16 cellular contexts compared by ENCODE assay signal in the genomic region with DNA sequence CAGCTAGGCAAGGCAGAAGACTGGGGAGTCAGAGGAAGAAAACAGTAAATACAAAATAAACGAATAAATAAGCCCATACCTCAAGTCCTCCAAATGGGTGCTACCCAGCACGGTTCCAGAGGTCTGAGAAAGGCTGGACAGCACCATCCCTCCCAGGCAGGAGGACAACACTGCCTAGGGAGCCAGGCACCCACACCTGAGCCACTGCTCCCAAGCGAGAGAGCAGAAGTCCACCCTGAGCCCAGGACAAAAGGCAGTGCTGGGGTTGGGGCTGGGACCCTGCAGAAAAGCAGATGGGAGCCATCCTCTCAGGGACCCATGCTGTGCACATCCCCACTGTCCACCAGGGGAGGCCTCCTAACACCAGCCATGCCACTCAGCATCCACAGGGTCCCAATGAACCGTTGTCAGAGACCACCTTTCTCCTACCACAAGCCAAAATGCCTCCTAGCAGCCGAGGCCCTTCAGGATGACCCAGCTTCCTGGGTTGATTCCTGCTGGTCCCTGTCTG. TPM values are rescaled to one million over a fixed set of nuclear protein-coding genes. Genes with fewer than 3 reads are reported as not detected.
DNase-seq lines count a peak whose midpoint lies in the region; ATAC-seq, FAIRE-seq and TF ChIP-seq lines count a peak whose summit lies in the region.
"Had no signal": no experiment of that assay in that cellular context is flagged by ENCODE, and none has a peak within 500 bp of the region (broad histone marks: within the 10 kb centered on the region; RNA-seq: fewer than 3 reads in every experiment).

No MANE protein-coding gene starts in this region.

- H3K27me3 ChIP-seq in astrocyte (ENCODE audit: insufficient read depth, low read length) = no peaks in the 10 kb centered on the region
- H3K27me3 ChIP-seq in naive thymus-derived CD4-positive, alpha-beta T cell (ENCODE audit: control insufficient read depth in 2 of 2, insufficient read depth in 2 of 2, low read length in 2 of 2) = no peaks in the 10 kb centered on the region
- no peaks in the 10 kb centered on the region for H3K27me3 ChIP-seq in lower lobe of right lung (ENCODE audit: low read depth)
- no peaks in the 10 kb centered on the region for H3K27me3 ChIP-seq in ascending aorta

- H3K4me3 Mint-ChIP-seq in astrocyte (ENCODE audit: unreplicated experiment) = no peak overlapping the region
- no peak overlapping the region for H3K4me3 Mint-ChIP-seq in naive thymus-derived CD4-positive, alpha-beta T cell
- H3K4me3 Mint-ChIP-seq in stimulated activated effector memory CD8-positive, alpha-beta T cell treated with anti-CD3 and anti-CD28 coated beads, Interleukin-12 subunit alpha, Interleukin-12 subunit beta, amount 100 ng/mL, for 72 hours = no peak overlapping the region
- H3K4me3 Mint-ChIP-seq: CD4-positive, alpha-beta memory T cell had no signal

- POLR2A ChIA-PET in HEK293 (lab: Yijun Ruan, JAX) = no interaction called here
- POLR2A ChIA-PET in naive thymus-derived CD4-positive, alpha-beta T cell (lab: Charles Lee) = no interaction called here

- intact Hi-C loops in naive thymus-derived CD4-positive, alpha-beta T cell (cut with micrococcal nuclease) = no loop called here
- intact Hi-C loops in lower lobe of right lung (cut with DNase I) (no loop called here), ascending aorta (cut with DNase I) (no loop called here)

- H3K4me1 ChIP-seq in HEK293 (ENCODE audit: control insufficient read depth, insufficient read depth, low read length) = peaks cover 10% of the 10 kb centered on the region
- peaks cover 19% of the 10 kb centered on the region for H3K4me1 ChIP-seq in astrocyte (ENCODE audit: insufficient read depth, low read length)
- no peaks in the 10 kb centered on the region for H3K4me1 ChIP-seq in naive thymus-derived CD4-positive, alpha-beta T cell (ENCODE audit: control insufficient read depth in 2 of 2, insufficient read depth in 2 of 2, low read length in 2 of 2)
- H3K4me1 ChIP-seq in lower lobe of right lung = no peaks in the 10 kb centered on the region
- H3K4me1 ChIP-seq in ascending aorta = no peaks in the 10 kb centered on the region
- H3K4me1 ChIP-seq: A549, BE2C had no signal

- H3K79me2 ChIP-seq in astrocyte (ENCODE audit: insufficient read depth, low read length) = no peaks in the 10 kb centered on the region

- no peak overlapping the region for H3K27ac Mint-ChIP-seq in astrocyte (ENCODE audit: unreplicated experiment)
- H3K27ac Mint-ChIP-seq in naive thymus-derived CD4-positive, alpha-beta T cell = no peak overlapping the region
- H3K27ac Mint-ChIP-seq in stimulated activated effector memory CD8-positive, alpha-beta T cell treated with anti-CD3 and anti-CD28 coated beads, Interleukin-12 subunit alpha, Interleukin-12 subunit beta, amount 100 ng/mL, for 72 hours = no peak overlapping the region
- H3K27ac Mint-ChIP-seq: CD4-positive, alpha-beta memory T cell had no signal

- no peaks in the 10 kb centered on the region for H3K9me3 ChIP-seq in HEK293 (ENCODE audit: control insufficient read depth, insufficient read depth, low read depth, low read length)
- H3K9me3 ChIP-seq in astrocyte (ENCODE audit: insufficient read depth, low read depth, low read length) = no peaks in the 10 kb centered on the region
- no peaks in the 10 kb centered on the region for H3K9me3 ChIP-seq in naive thymus-derived CD4-positive, alpha-beta T cell (ENCODE audit: control insufficient read depth in 2 of 3, low read length in 3 of 3)
- no peaks in the 10 kb centered on the region for H3K9me3 ChIP-seq in lower lobe of right lung
- H3K9me3 ChIP-seq in ascending aorta = no peaks in the 10 kb centered on the region
- H3K9me3 ChIP-seq: A549, BE2C had no signal

- H3K9me3 Mint-ChIP-seq in astrocyte (ENCODE audit: unreplicated experiment) = peaks cover 2% of the 10 kb centered on the region
- peaks cover 0 to 2% (median 0%) of the 10 kb centered on the region in 11 donors for H3K9me3 Mint-ChIP-seq in naive thymus-derived CD4-positive, alpha-beta T cell
- H3K9me3 Mint-ChIP-seq in stimulated activated effector memory CD8-positive, alpha-beta T cell treated with anti-CD3 and anti-CD28 coated beads, Interleukin-12 subunit alpha, Interleukin-12 subunit beta, amount 100 ng/mL, for 72 hours = peaks cover 6% of the 10 kb centered on the region

- peak; percentile 16 for ATAC-seq in naive thymus-derived CD4-positive, alpha-beta T cell
- peak; percentile 34 for ATAC-seq in stimulated activated effector memory CD8-positive, alpha-beta T cell treated with anti-CD3 and anti-CD28 coated beads, Interleukin-12 subunit alpha, Interleukin-12 subunit beta, amount 100 ng/mL, for 72 hours
- ATAC-seq in lower lobe of right lung = no peak
- ATAC-seq: GM12878, HepG2 had no signal

- peaks cover 17% of the 10 kb centered on the region for H3K27me3 Mint-ChIP-seq in astrocyte (ENCODE audit: low read depth, unreplicated experiment)
- H3K27me3 Mint-ChIP-seq in naive thymus-derived CD4-positive, alpha-beta T cell = peaks cover 0 to 16% (median 7%) of the 10 kb centered on the region in 5 donors
- H3K27me3 Mint-ChIP-seq: CD4-positive, alpha-beta memory T cell had no signal

- no peak overlapping the region for H3K27ac ChIP-seq in HEK293 (ENCODE audit: extremely low read depth, low read depth, low read length)
- H3K27ac ChIP-seq in astrocyte (ENCODE audit: low read depth, low read length) = no peak overlapping the region
- H3K27ac ChIP-seq in naive thymus-derived CD4-positive, alpha-beta T cell (ENCODE audit: low read depth, low read length) = no peak overlapping the region
- no peak overlapping the region for H3K27ac ChIP-seq in lower lobe of right lung
- no peak overlapping the region for H3K27ac ChIP-seq in ascending aorta
- H3K27ac ChIP-seq: A549, C4-2B had no signal

- CTCF ChIA-PET in HEK293 (lab: Yijun Ruan, JAX) = no interaction called here
- CTCF ChIA-PET in naive thymus-derived CD4-positive, alpha-beta T cell (lab: Charles Lee) = interaction anchor here (0.5 kb wide), 1 partner anchor 15 kb away, joined by 3 read pairs; no protein-coding TSS in a partner anchor

- H3K4me3 ChIP-seq in HEK293 (ENCODE audit: low read depth, low read length) (no peak overlapping the region), astrocyte (ENCODE audit: insufficient read depth, low read depth, low read length) (no peak overlapping the region), lower lobe of right lung (no peak overlapping the region), ascending aorta (no peak overlapping the region)
- no peak overlapping the region for H3K4me3 ChIP-seq in naive thymus-derived CD4-positive, alpha-beta T cell (ENCODE audit: low read length)
- H3K4me3 ChIP-seq: A549, GM12878 had no signal

- H2AFZ ChIP-seq in astrocyte (ENCODE audit: low read depth, low read length) = no peak overlapping the region

- no peaks in the 10 kb centered on the region for H3K36me3 Mint-ChIP-seq in astrocyte (ENCODE audit: low read depth, unreplicated experiment)
- H3K36me3 Mint-ChIP-seq in naive thymus-derived CD4-positive, alpha-beta T cell = no peaks in the 10 kb centered on the region
- H3K36me3 Mint-ChIP-seq in stimulated activated effector memory CD8-positive, alpha-beta T cell treated with anti-CD3 and anti-CD28 coated beads, Interleukin-12 subunit alpha, Interleukin-12 subunit beta, amount 100 ng/mL, for 72 hours = no peaks in the 10 kb centered on the region
- H3K36me3 Mint-ChIP-seq: CD4-positive, alpha-beta memory T cell had no signal

- no peak for FAIRE-seq in astrocyte (lab: Jason Lieb, UNC)
- FAIRE-seq in HTR-8/SVneo (lab: Jason Lieb, UNC) = no peak
- FAIRE-seq: A549, GM12878, GM18507, HepG2 had no signal

- peaks cover 17% of the 10 kb centered on the region for H3K4me1 Mint-ChIP-seq in astrocyte (ENCODE audit: low read depth, unreplicated experiment)
- H3K4me1 Mint-ChIP-seq in naive thymus-derived CD4-positive, alpha-beta T cell = no peaks in the 10 kb centered on the region
- H3K4me1 Mint-ChIP-seq in stimulated activated effector memory CD8-positive, alpha-beta T cell treated with anti-CD3 and anti-CD28 coated beads, Interleukin-12 subunit alpha, Interleukin-12 subunit beta, amount 100 ng/mL, for 72 hours = no peaks in the 10 kb centered on the region

- no peaks in the 10 kb centered on the region for H3K36me3 ChIP-seq in HEK293 (ENCODE audit: control insufficient read depth in 2 of 2, insufficient read depth in 1 of 2, low read length in 2 of 2)
- no peaks in the 10 kb centered on the region for H3K36me3 ChIP-seq in astrocyte (ENCODE audit: insufficient read depth, low read length)
- H3K36me3 ChIP-seq in naive thymus-derived CD4-positive, alpha-beta T cell (ENCODE audit: control insufficient read depth in 2 of 3, insufficient read depth in 3 of 3, low read length in 3 of 3) = no peaks in the 10 kb centered on the region
- no peaks in the 10 kb centered on the region for H3K36me3 ChIP-seq in lower lobe of right lung
- H3K36me3 ChIP-seq in ascending aorta = no peaks in the 10 kb centered on the region
- H3K36me3 ChIP-seq: BE2C had no signal

- TF ChIP-seq CTCF in HEK293 (tag by site-specific recombination; IDR thresholded peaks at IDR 0.05) (no peak), astrocyte (IDR thresholded peaks at IDR 0.05; ENCODE audit: insufficient read depth, low read depth, low read length) (no peak), lower lobe of right lung (IDR thresholded peaks at IDR 0.05) (no peak), ascending aorta (IDR thresholded peaks at IDR 0.05) (no peak)

- H3K9ac ChIP-seq in astrocyte (ENCODE audit: low read length) = no peak overlapping the region

- DNase-seq in astrocyte (ENCODE audit: low read depth) = no peak
- DNase-seq in naive thymus-derived CD4-positive, alpha-beta T cell = no peak
- no peak for DNase-seq in stimulated activated effector memory CD8-positive, alpha-beta T cell treated with anti-CD3 and anti-CD28 coated beads, Interleukin-12 subunit alpha, Interleukin-12 subunit beta, amount 100 ng/mL, for 72 hours (ENCODE audit: low spot score in 2 of 2)
- no peak for DNase-seq in lower lobe of right lung
- no peak for DNase-seq in ascending aorta (ENCODE audit: low spot score in 2 of 2)
- no peak for DNase-seq in HTR-8/SVneo (ENCODE audit: insufficient read length, low spot score)
- DNase-seq: BE2C; CD4-positive, alpha-beta memory T cell; DMS79 had no signal

- H4K20me1 ChIP-seq in astrocyte (ENCODE audit: insufficient read depth, low read length) = no peaks in the 10 kb centered on the region

- peak overlapping the region; percentile 64 for H3K4me2 ChIP-seq in astrocyte (ENCODE audit: low read length)
- H3K4me2 ChIP-seq: A549 had no signal

TF ChIP-seq in HEK293, 187 proteins besides CTCF, POLR2A, EP300 and RAD21 (continues in another document):
- TF ChIP-seq ZNF24 (tag by site-specific recombination; IDR thresholded peaks at IDR 0.05) = no peak

RNA-seq across cellular contexts. Expression of gene GFRA1, which starts 16.2 kb away (rescaled TPM):
- total RNA-seq in astrocyte (12.7 and 24.2 TPM in 2 replicates), lower lobe of right lung (9.8 TPM), ascending aorta (7.0 TPM)
- total RNA-seq in naive thymus-derived CD4-positive, alpha-beta T cell = not detected
- polyA plus RNA-seq in naive thymus-derived CD4-positive, alpha-beta T cell = not detected
- total RNA-seq: CD4-positive, alpha-beta memory T cell; HepG2; HT1080 had no signal
- polyA plus RNA-seq: CD4-positive, alpha-beta memory T cell; HepG2 had no signal

Comparison
In these comparisons a context has a peak if more than half of its experiments do, and no peak if none do; other contexts are left out.
1. ATAC-seq: peak in naive thymus-derived CD4-positive, alpha-beta T cell (single experiment) and stimulated activated effector memory CD8-positive, alpha-beta T cell treated with anti-CD3 and anti-CD28 coated beads, Interleukin-12 subunit alpha, Interleukin-12 subunit beta, amount 100 ng/mL, for 72 hours (single experiment); none in lower lobe of right lung (0 of 2).